ENCODE assay signal across 1 cellular context in genomic region chr1:71054791-71055190, GRCh38.
A peak's percentile ranks its signal among the peaks of the same experiment; 100 is the strongest.
TF ChIP-seq lines count a peak whose summit lies in the region.

No MANE protein-coding gene starts in this region.

TF ChIP-seq in K562, 482 proteins besides CTCF, POLR2A, EP300 and RAD21:
- TF ChIP-seq STAG1 (CRISPR knock-in tag; IDR thresholded peaks at IDR 0.05; ENCODE audit: borderline replicate concordance) (no peak), SUPT5H (IDR thresholded peaks at IDR 0.05) (peak; percentile 39; the same call in 1 of the 2 replicates), FOXJ3 (CRISPR knock-in tag; IDR thresholded peaks at IDR 0.05) (no peak), CBX1 (IDR thresholded peaks at IDR 0.05; ENCODE audit: low read depth) (no peak), ETS1 (conservative IDR thresholded peaks at IDR 0.05; ENCODE audit: control insufficient read depth, low read depth, low read length) (no peak), POLR2B (IDR thresholded peaks at IDR 0.05; ENCODE audit: low read depth, partially characterized antibody) (peak; percentile 1), RBM22 (IDR thresholded peaks at IDR 0.05; ENCODE audit: low read depth, low read length, poor library complexity, severe bottlenecking) (peak; percentile 9), PTRF (tag; IDR thresholded peaks at IDR 0.05) (no peak)
TF ChIP-seq in K562: peak in this region for 3.
